Comparison of ENCODE assay signal across 19 cellular contexts in the genomic region with DNA sequence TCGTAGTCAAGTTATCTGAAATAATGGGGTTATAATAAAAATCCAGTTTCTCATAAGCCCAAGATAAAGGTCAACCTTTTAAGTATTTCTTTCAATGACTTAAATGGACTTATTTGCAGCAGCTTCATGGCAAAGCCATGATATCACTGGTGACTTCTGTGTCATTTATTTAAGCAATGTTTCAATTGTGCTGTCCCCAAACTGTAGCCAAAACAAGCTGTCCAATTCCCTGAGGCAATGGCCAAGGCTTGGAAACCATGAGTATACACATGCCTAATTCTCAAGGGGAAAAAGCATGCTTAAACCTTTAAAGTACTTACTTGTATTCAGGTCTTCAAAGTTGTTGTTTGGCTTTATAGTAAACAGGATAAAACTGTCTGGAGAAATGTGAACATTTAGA.
DNase-seq lines count a peak whose midpoint lies in the region; ATAC-seq, FAIRE-seq and TF ChIP-seq lines count a peak whose summit lies in the region.
"Had no signal": no experiment of that assay in that cellular context is flagged by ENCODE, and none has a peak within 500 bp of the region (broad histone marks: within the 10 kb centered on the region; RNA-seq: fewer than 3 reads in every experiment).

No MANE protein-coding gene starts in this region.

- POLR2A ChIA-PET in activated CD4-positive, alpha-beta T cell treated with anti-CD3 and anti-CD28 coated beads for 36 hours (lab: Charles Lee), result no interaction called here

- no peaks in the 10 kb centered on the region for H3K36me3 ChIP-seq in adipocyte (ENCODE audit: control insufficient read depth, insufficient read depth, low read length, severe bottlenecking)

- H3K4me1 ChIP-seq in adipocyte (ENCODE audit: control insufficient read depth, insufficient read depth, low read length), result peaks cover 15% of the 10 kb centered on the region

- H3K27me3 Mint-ChIP-seq in nephron progenitor cell (ENCODE audit: low read depth, poor library complexity), result peaks cover 4% of the 10 kb centered on the region
- peaks cover 34% of the 10 kb centered on the region for H3K27me3 Mint-ChIP-seq in activated CD4-positive, alpha-beta T cell treated with anti-CD3 and anti-CD28 coated beads for 36 hours
- H3K27me3 Mint-ChIP-seq: CD4-positive, CD25-positive, alpha-beta regulatory T cell had no signal

- intact Hi-C loops in activated CD4-positive, alpha-beta T cell treated with anti-CD3 and anti-CD28 coated beads for 36 hours (cut with DNase I, micrococcal nuclease), result no loop called here

- H3K4me1 Mint-ChIP-seq in nephron progenitor cell, result peaks cover 46% of the 10 kb centered on the region
- no peaks in the 10 kb centered on the region for H3K4me1 Mint-ChIP-seq in activated CD4-positive, alpha-beta T cell treated with anti-CD3 and anti-CD28 coated beads for 36 hours
- H3K4me1 Mint-ChIP-seq: CD4-positive, CD25-positive, alpha-beta regulatory T cell had no signal

- ATAC-seq in activated CD4-positive, alpha-beta T cell treated with anti-CD3 and anti-CD28 coated beads for 36 hours, result no peak
- ATAC-seq in GM18868 (IDR thresholded peaks at IDR 0.05; ENCODE audit: unreplicated experiment) (no peak), HG02678 (IDR thresholded peaks at IDR 0.05; ENCODE audit: unreplicated experiment) (no peak)

- H3K9ac ChIP-seq in adipocyte (ENCODE audit: low read length), result no peak overlapping the region
- H3K9ac ChIP-seq: KMS-11 had no signal

- peak overlapping the region; percentile 96 for H3K27ac ChIP-seq in 22Rv1
- H3K27ac ChIP-seq: KMS-11 had no signal

- H3K27ac Mint-ChIP-seq in nephron progenitor cell, result peak overlapping the region; percentile 15
- no peak overlapping the region for H3K27ac Mint-ChIP-seq in activated CD4-positive, alpha-beta T cell treated with anti-CD3 and anti-CD28 coated beads for 36 hours
- H3K27ac Mint-ChIP-seq: CD4-positive, CD25-positive, alpha-beta regulatory T cell had no signal

- no peak for TF ChIP-seq CTCF in 22Rv1 (IDR thresholded peaks at IDR 0.05)
- TF ChIP-seq CTCF in nephron progenitor cell (IDR thresholded peaks at IDR 0.05), result no peak

- TF ChIP-seq POLR2A in H54 (IDR thresholded peaks at IDR 0.05; ENCODE audit: low read depth, low read length), result no peak

- no peaks in the 10 kb centered on the region for H3K9me3 Mint-ChIP-seq in nephron progenitor cell
- no peaks in the 10 kb centered on the region for H3K9me3 Mint-ChIP-seq in activated CD4-positive, alpha-beta T cell treated with anti-CD3 and anti-CD28 coated beads for 36 hours (ENCODE audit: low read depth)

- H3K9me3 ChIP-seq in adipocyte (ENCODE audit: control insufficient read depth, low read length), result no peaks in the 10 kb centered on the region

- no peaks in the 10 kb centered on the region for H3K27me3 ChIP-seq in adipocyte (replicated peaks; ENCODE audit: control insufficient read depth, insufficient read depth, low read length)

- CTCF ChIA-PET in activated CD4-positive, alpha-beta T cell treated with anti-CD3 and anti-CD28 coated beads for 36 hours (lab: Charles Lee), result no interaction called here

- H3K4me3 Mint-ChIP-seq in nephron progenitor cell, result no peak overlapping the region
- no peak overlapping the region for H3K4me3 Mint-ChIP-seq in activated CD4-positive, alpha-beta T cell treated with anti-CD3 and anti-CD28 coated beads for 36 hours
- H3K4me3 Mint-ChIP-seq: CD4-positive, CD25-positive, alpha-beta regulatory T cell had no signal

- no peak overlapping the region for H3K4me3 ChIP-seq in adipocyte (ENCODE audit: low read length)

- peak; percentile 80 for FAIRE-seq in H54 (lab: Jason Lieb, UNC)
- FAIRE-seq: GM12892, HepG2, RCC 7860 had no signal

- no peaks in the 10 kb centered on the region for H3K36me3 Mint-ChIP-seq in nephron progenitor cell (ENCODE audit: low read depth)
- H3K36me3 Mint-ChIP-seq in activated CD4-positive, alpha-beta T cell treated with anti-CD3 and anti-CD28 coated beads for 36 hours (ENCODE audit: low read depth), result no peaks in the 10 kb centered on the region
- H3K36me3 Mint-ChIP-seq: CD4-positive, CD25-positive, alpha-beta regulatory T cell had no signal

- no peak for DNase-seq in H54 (ENCODE audit: insufficient read length, low spot score)
- peak; percentile 12 for DNase-seq in adipocyte (ENCODE audit: low read depth)
- DNase-seq in nephron progenitor cell, result no peak
- no peak for DNase-seq in activated CD4-positive, alpha-beta T cell treated with anti-CD3 and anti-CD28 coated beads for 36 hours
- no peak for DNase-seq in stimulated activated CD4-positive, alpha-beta T cell treated with anti-CD3 and anti-CD28 coated beads, Interleukin-12 subunit alpha, Interleukin-12 subunit beta, amount 100 ng/mL, for 4 hours
- DNase-seq: Calu3; CD4-positive, CD25-positive, alpha-beta regulatory T cell; DMS79; GDM1; GOT3; NCI-H187 treated with DMSO at 0.1 percent for 48 hours; SHP77 treated with DMSO at 0.1 percent for 48 hours had no signal
